ENCODE assay signal across 20 cellular contexts in genomic region chr3:155179966-155180757, GRCh38.
"Had no signal": no experiment of that assay in that cellular context is flagged by ENCODE, and none has a peak within 500 bp of the region (broad histone marks: within the 10 kb centered on the region; RNA-seq: fewer than 3 reads in every experiment).

No MANE protein-coding gene starts in this region.

- H3K4me3 Mint-ChIP-seq: activated CD8-positive, alpha-beta T cell treated with anti-CD3 and anti-CD28 coated beads, Interleukin-2, amount 10 ng/mL, durations not matched to agents 7 days and 5 days; activated naive CD8-positive, alpha-beta T cell treated with anti-CD3 and anti-CD28 coated beads, Interleukin-2, amount 10 ng/mL, durations not matched to agents 7 days and 5 days; T-helper 17 cell had no signal

- H3K27ac Mint-ChIP-seq: activated CD8-positive, alpha-beta T cell treated with anti-CD3 and anti-CD28 coated beads, Interleukin-2, amount 10 ng/mL, durations not matched to agents 7 days and 5 days; activated naive CD8-positive, alpha-beta T cell treated with anti-CD3 and anti-CD28 coated beads, Interleukin-2, amount 10 ng/mL, durations not matched to agents 7 days and 5 days; T-helper 17 cell had no signal

- H3K9me3 Mint-ChIP-seq: activated naive CD8-positive, alpha-beta T cell treated with anti-CD3 and anti-CD28 coated beads, Interleukin-2, amount 10 ng/mL, durations not matched to agents 7 days and 5 days had no signal

- H3K4me1 Mint-ChIP-seq: T-helper 17 cell had no signal

- H3K4me1 ChIP-seq: adrenal gland had no signal

- H3K9me3 ChIP-seq: adrenal gland had no signal

- H3K36me3 Mint-ChIP-seq: activated naive CD8-positive, alpha-beta T cell treated with anti-CD3 and anti-CD28 coated beads, Interleukin-2, amount 10 ng/mL, durations not matched to agents 7 days and 5 days had no signal

- DNase-seq: activated CD4-positive, alpha-beta T cell treated with anti-CD3 and anti-CD28 coated beads for 4 hours; activated CD8-positive, alpha-beta memory T cell treated with anti-CD3 and anti-CD28 coated beads, Interleukin-2, amount 50 U/mL, for 48 hours; activated CD8-positive, alpha-beta T cell treated with anti-CD3 and anti-CD28 coated beads, Interleukin-2, amount 10 ng/mL, durations not matched to agents 7 days and 5 days; activated naive CD4-positive, alpha-beta T cell treated with anti-CD3 and anti-CD28 coated beads, Interleukin-2, amount 50 U/mL, for 16 hours; activated naive CD8-positive, alpha-beta T cell treated with anti-CD3 and anti-CD28 coated beads, Interleukin-2, amount 10 ng/mL, durations not matched to agents 7 days and 5 days; activated T-cell treated with anti-CD3 and anti-CD28 coated beads, Interleukin-2, amount 50 U/mL, for 1 hour; adrenal gland; anterior cingulate cortex; Karpas-422; NCI-H1048; NCI-H146; NCI-H187 treated with DMSO at 0.1 percent for 48 hours; NCI-H2081 treated with DMSO at 0.1 percent for 48 hours; NCI-H446; NCI-H524; SIG-M5; T-helper 17 cell; T1000 had no signal

- H3K27me3 ChIP-seq: adrenal gland had no signal

- H3K4me3 ChIP-seq: adrenal gland had no signal

- H3K27ac ChIP-seq: adrenal gland, VCaP had no signal

- FAIRE-seq: TTC549 had no signal

- H3K36me3 ChIP-seq: adrenal gland had no signal

- ATAC-seq: activated CD8-positive, alpha-beta T cell treated with anti-CD3 and anti-CD28 coated beads, Interleukin-2, amount 10 ng/mL, durations not matched to agents 7 days and 5 days; T-helper 17 cell had no signal

- H3K27me3 Mint-ChIP-seq: T-helper 17 cell had no signal
